ENCODE assay signal across 24 cellular contexts in the genomic region with DNA sequence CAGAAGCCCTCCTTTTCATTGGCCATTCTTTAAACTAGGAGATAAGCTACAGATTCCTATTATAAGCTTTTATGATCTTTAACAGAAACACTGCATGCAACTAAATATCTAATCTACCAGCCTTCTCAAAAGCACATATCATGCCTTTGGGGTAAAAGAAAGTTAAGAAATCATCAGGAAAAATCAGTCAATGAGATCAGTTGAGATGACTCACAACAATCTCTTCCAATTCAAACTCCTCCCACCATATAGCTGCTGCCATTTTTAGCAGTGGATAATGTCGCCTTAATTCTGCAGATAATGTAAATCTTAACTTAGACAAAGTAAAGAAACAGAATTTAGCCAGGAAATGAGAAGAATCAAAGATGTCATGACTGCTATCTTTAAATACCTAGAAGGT.
DNase-seq lines count a peak whose midpoint lies in the region; ATAC-seq, FAIRE-seq and TF ChIP-seq lines count a peak whose summit lies in the region.
"Had no signal": no experiment of that assay in that cellular context is flagged by ENCODE, and none has a peak within 500 bp of the region (broad histone marks: within the 10 kb centered on the region; RNA-seq: fewer than 3 reads in every experiment).

No MANE protein-coding gene starts in this region.

- H2AK5ac ChIP-seq in IMR-90 (ENCODE audit: low read depth, low read length) = no peak overlapping the region

- POLR2A ChIA-PET in IMR-90 (lab: Charles Lee; ENCODE audit: unreplicated experiment) = no interaction called here

- no CpG with 5 or more reads among the region's 1 CpG for WGBS in IMR-90 (ENCODE audit: extremely low coverage in 2 of 2, insufficient read length in 1 of 2), 2 experiments

- H3K27me3 ChIP-seq in IMR-90 (ENCODE audit: control insufficient read depth, insufficient read depth, low read length) = no peaks in the 10 kb centered on the region
- H3K27me3 ChIP-seq in keratinocyte (ENCODE audit: control insufficient read depth, extremely low read depth, insufficient read depth, low read length) = no peaks in the 10 kb centered on the region

- DNase-seq in EL = peak; percentile 23
- DNase-seq in IMR-90 = peak; percentile 30
- peak; percentile 19 for DNase-seq in choroid plexus epithelial cell (ENCODE audit: low read depth)
- DNase-seq in keratinocyte (ENCODE audit: low read depth, low spot score) = no peak
- no peak for DNase-seq in RCC 7860 (ENCODE audit: low spot score)
- DNase-seq in NCI-H2227 treated with DMSO at 0.1 percent for 48 hours (lab: John Stamatoyannopoulos, UW) = no peak
- DNase-seq in NCI-H146 (lab: John Stamatoyannopoulos, UW) = no peak
- DNase-seq in Kasumi-1 (lab: John Stamatoyannopoulos, UW) = no peak
- DNase-seq: activated CD4-positive, alpha-beta T cell treated with anti-CD3 and anti-CD28 coated beads for 4 hours; activated CD8-positive, alpha-beta memory T cell treated with anti-CD3 and anti-CD28 coated beads for 24 hours; activated naive CD4-positive, alpha-beta T cell treated with anti-CD3 and anti-CD28 coated beads, Interleukin-2, amount 50 U/mL, for 16 hours; activated T-cell treated with anti-CD3 and anti-CD28 coated beads for 4 hours; aorta; cortex of kidney; effector memory CD4-positive, alpha-beta T cell; hippocampal formation; NCI-H1105 treated with DMSO at 0.1 percent for 48 hours; NCI-H2029 treated with DMSO at 0.1 percent for 48 hours; NCI-H526 treated with DMSO at 0.1 percent for 48 hours; SHP77; trophoblast cell; WERI-Rb-1 had no signal

- CTCF ChIA-PET in IMR-90 (lab: Yijun Ruan, JAX) = interaction anchor here (0.6 kb wide), 1 partner anchor 38 kb away, joined by 3 read pairs; no protein-coding TSS in a partner anchor

- no peak overlapping the region for H3K56ac ChIP-seq in IMR-90 (ENCODE audit: extremely low read depth, insufficient read depth, low read length)

- no peak; the same call in 1 of the 2 replicates for ATAC-seq in IMR-90 (ENCODE audit: low read depth)
- ATAC-seq: natural killer cell treated with Interleukin-12 subunit alpha and Interleukin-12 subunit beta and Interleukin-15 and Interleukin-18, amount 100 ng/mL, for 72 hours; stimulated activated effector memory CD8-positive, alpha-beta T cell treated with anti-CD3 and anti-CD28 coated beads, Interleukin-12 subunit alpha, Interleukin-12 subunit beta, amount 100 ng/mL, for 72 hours had no signal

- H3K4me2 ChIP-seq in IMR-90 (ENCODE audit: low read depth, low read length) (no peak overlapping the region), keratinocyte (ENCODE audit: control insufficient read depth, extremely low read depth, insufficient read depth, low read depth, low read length) (no peak overlapping the region)

- H2BK15ac ChIP-seq in IMR-90 (ENCODE audit: low read depth, low read length) = no peak overlapping the region

- H3K9me3 ChIP-seq in IMR-90 (ENCODE audit: control insufficient read depth, insufficient read depth, low read length) (no peaks in the 10 kb centered on the region), keratinocyte (ENCODE audit: control insufficient read depth, low read depth, low read length) (no peaks in the 10 kb centered on the region)

- H2BK5ac ChIP-seq in IMR-90 (ENCODE audit: low read depth, low read length, poor library complexity, severe bottlenecking) = no peak overlapping the region

- no TSS peak for BruUV-seq in IMR-90 (replicated peaks; lab: Mats Ljungman, UMichigan)

- H3K23ac ChIP-seq in IMR-90 (ENCODE audit: low read depth, low read length) = no peak overlapping the region

- H2AFZ ChIP-seq in IMR-90 (replicated peaks; ENCODE audit: low read length, poor library complexity) (no peak overlapping the region), keratinocyte (ENCODE audit: control insufficient read depth, low read length) (no peak overlapping the region)

- no peak overlapping the region for H3K9ac ChIP-seq in IMR-90 (ENCODE audit: low read depth, low read length)
- H3K9ac ChIP-seq in keratinocyte (ENCODE audit: control insufficient read depth, extremely low read depth, insufficient read depth, low read length) = no peak overlapping the region

- H4K8ac ChIP-seq in IMR-90 (ENCODE audit: low read depth in 2 of 2, low read length in 2 of 2) = no peak overlapping the region

- H3K4me3 ChIP-seq in IMR-90 (ENCODE audit: insufficient read depth, low read depth, low read length) = no peak overlapping the region
- no peak overlapping the region for H3K4me3 ChIP-seq in choroid plexus epithelial cell (ENCODE audit: low read depth, low read length)
- H3K4me3 ChIP-seq in keratinocyte (ENCODE audit: control insufficient read depth in 2 of 3, extremely low read depth in 1 of 3, insufficient read depth in 2 of 3, low read depth in 1 of 3, low read length in 3 of 3) = no peak overlapping the region

- H3K79me1 ChIP-seq in IMR-90 (ENCODE audit: low read depth in 1 of 2, low read length in 2 of 2) = no peaks in the 10 kb centered on the region

- TF ChIP-seq RAD21 in IMR-90 (IDR thresholded peaks at IDR 0.05; ENCODE audit: low read length) = no peak

- no peak for TF ChIP-seq CTCF in IMR-90 (conservative IDR thresholded peaks at IDR 0.05; ENCODE audit: low read depth, low read length)
- TF ChIP-seq CTCF in choroid plexus epithelial cell (conservative IDR thresholded peaks at IDR 0.05; ENCODE audit: low read depth, low read length) = no peak
- TF ChIP-seq CTCF in keratinocyte (optimal IDR thresholded peaks at IDR 0.05 in 1 of 3, IDR thresholded peaks at IDR 0.05 in 1 of 3, conservative IDR thresholded peaks at IDR 0.05 in 1 of 3; ENCODE audit: extremely low read depth in 1 of 3, insufficient read depth in 2 of 3, low read length in 3 of 3) = no peak

- H3K9me1 ChIP-seq in IMR-90 (ENCODE audit: insufficient read depth, low read length) = no peaks in the 10 kb centered on the region
- H3K9me1 ChIP-seq in keratinocyte (ENCODE audit: control insufficient read depth, extremely low read depth, insufficient read depth, low read length) = no peaks in the 10 kb centered on the region

- H3K27ac ChIP-seq in IMR-90 (ENCODE audit: insufficient read depth, low read length) = no peak overlapping the region
- no peak overlapping the region for H3K27ac ChIP-seq in keratinocyte (ENCODE audit: control insufficient read depth, insufficient read depth, low read length)
- H3K27ac ChIP-seq: WERI-Rb-1 had no signal

- no peak overlapping the region for H2BK20ac ChIP-seq in IMR-90 (ENCODE audit: low read depth, low read length)

- H3K18ac ChIP-seq in IMR-90 (ENCODE audit: low read depth, low read length) = no peak overlapping the region

- H4K20me1 ChIP-seq in IMR-90 (ENCODE audit: insufficient read depth, low read length) (no peaks in the 10 kb centered on the region), keratinocyte (ENCODE audit: control insufficient read depth, extremely low read depth, insufficient read depth, low read length) (no peaks in the 10 kb centered on the region)

- H4K91ac ChIP-seq in IMR-90 (ENCODE audit: insufficient read depth, low read depth, low read length) = no peak overlapping the region

- no peak overlapping the region for H3K14ac ChIP-seq in IMR-90 (replicated peaks; ENCODE audit: low read depth, low read length)

- H3K36me3 ChIP-seq in IMR-90 (ENCODE audit: control insufficient read depth, insufficient read depth, low read length) (no peaks in the 10 kb centered on the region), keratinocyte (ENCODE audit: control insufficient read depth in 2 of 2, extremely low read depth in 1 of 2, insufficient read depth in 2 of 2, low read length in 2 of 2) (no peaks in the 10 kb centered on the region)
- H3K36me3 ChIP-seq: WERI-Rb-1 had no signal

- H3K4me1 ChIP-seq in IMR-90 (ENCODE audit: control insufficient read depth, insufficient read depth, low read length) (peaks cover 3% of the 10 kb centered on the region; the same call in 1 of the 2 replicates), keratinocyte (ENCODE audit: control insufficient read depth, extremely low read depth, insufficient read depth, low read length) (peaks cover 13% of the 10 kb centered on the region)

- intact Hi-C loops in IMR-90 (cut with micrococcal nuclease) = no loop called here

- no peak overlapping the region for H2AK9ac ChIP-seq in IMR-90 (replicated peaks; ENCODE audit: low read depth, low read length, poor library complexity)

- FAIRE-seq in keratinocyte (lab: Jason Lieb, UNC) (peak; percentile 17), RCC 7860 (lab: Jason Lieb, UNC) (no peak)

- in situ Hi-C loops in IMR-90 (cut with MboI; ENCODE audit: low sequenced_read_pairs) = no loop called here

- H2BK120ac ChIP-seq in IMR-90 (ENCODE audit: low read depth, low read length) = no peak overlapping the region

- no peak for TF ChIP-seq POLR2A in IMR-90 (IDR thresholded peaks at IDR 0.05; ENCODE audit: low read depth, low read length)

- H3K79me2 ChIP-seq in keratinocyte (ENCODE audit: control insufficient read depth, insufficient read depth, low read length) = no peaks in the 10 kb centered on the region

- H3K4ac ChIP-seq in IMR-90 (ENCODE audit: low read depth, low read length) = no peak overlapping the region

- dilution Hi-C loops in IMR-90 (cut with HindIII; ENCODE audit: low sequenced_read_pairs, unreplicated experiment) (no loop called here), keratinocyte (cut with MboI; ENCODE audit: extremely low pct_ligation_motif_present, low sequenced_read_pairs) (no loop called here)

- no peak overlapping the region for H4K5ac ChIP-seq in IMR-90 (ENCODE audit: low read depth, low read length)

TF ChIP-seq in IMR-90, 13 proteins besides CTCF, POLR2A, EP300 and RAD21:
- TF ChIP-seq FOS (IDR thresholded peaks at IDR 0.05; ENCODE audit: low read depth, low read length) = no peak
- no peak for TF ChIP-seq CEBPB (IDR thresholded peaks at IDR 0.05; ENCODE audit: low read depth, low read length)
- TF ChIP-seq CHD1 (IDR thresholded peaks at IDR 0.05; ENCODE audit: low read depth, low read length) = no peak
- no peak for TF ChIP-seq MAZ (IDR thresholded peaks at IDR 0.05; ENCODE audit: borderline replicate concordance, low read depth, low read length)
- TF ChIP-seq, protein P1, sequence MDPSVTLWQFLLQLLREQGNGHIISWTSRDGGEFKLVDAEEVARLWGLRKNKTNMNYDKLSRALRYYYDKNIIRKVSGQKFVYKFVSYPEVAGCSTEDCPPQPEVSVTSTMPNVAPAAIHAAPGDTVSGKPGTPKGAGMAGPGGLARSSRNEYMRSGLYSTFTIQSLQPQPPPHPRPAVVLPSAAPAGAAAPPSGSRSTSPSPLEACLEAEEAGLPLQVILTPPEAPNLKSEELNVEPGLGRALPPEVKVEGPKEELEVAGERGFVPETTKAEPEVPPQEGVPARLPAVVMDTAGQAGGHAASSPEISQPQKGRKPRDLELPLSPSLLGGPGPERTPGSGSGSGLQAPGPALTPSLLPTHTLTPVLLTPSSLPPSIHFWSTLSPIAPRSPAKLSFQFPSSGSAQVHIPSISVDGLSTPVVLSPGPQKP (IDR thresholded peaks at IDR 0.05; ENCODE audit: borderline replicate concordance, low read depth, low read length) = no peak
- TF ChIP-seq MAFK (IDR thresholded peaks at IDR 0.05; ENCODE audit: low read depth, low read length) = no peak

Comparison
In these comparisons a context has a peak if more than half of its experiments do, and no peak if none do; other contexts are left out.
1. DNase-seq: peak in EL (single experiment), IMR-90 (single experiment) and choroid plexus epithelial cell (single experiment); none in keratinocyte (single experiment), RCC 7860 (single experiment), NCI-H2227 treated with DMSO at 0.1 percent for 48 hours (single experiment), NCI-H146 (single experiment) and Kasumi-1 (0 of 2).